Comparison of ENCODE assay signal across 12 cellular contexts in the genomic region with DNA sequence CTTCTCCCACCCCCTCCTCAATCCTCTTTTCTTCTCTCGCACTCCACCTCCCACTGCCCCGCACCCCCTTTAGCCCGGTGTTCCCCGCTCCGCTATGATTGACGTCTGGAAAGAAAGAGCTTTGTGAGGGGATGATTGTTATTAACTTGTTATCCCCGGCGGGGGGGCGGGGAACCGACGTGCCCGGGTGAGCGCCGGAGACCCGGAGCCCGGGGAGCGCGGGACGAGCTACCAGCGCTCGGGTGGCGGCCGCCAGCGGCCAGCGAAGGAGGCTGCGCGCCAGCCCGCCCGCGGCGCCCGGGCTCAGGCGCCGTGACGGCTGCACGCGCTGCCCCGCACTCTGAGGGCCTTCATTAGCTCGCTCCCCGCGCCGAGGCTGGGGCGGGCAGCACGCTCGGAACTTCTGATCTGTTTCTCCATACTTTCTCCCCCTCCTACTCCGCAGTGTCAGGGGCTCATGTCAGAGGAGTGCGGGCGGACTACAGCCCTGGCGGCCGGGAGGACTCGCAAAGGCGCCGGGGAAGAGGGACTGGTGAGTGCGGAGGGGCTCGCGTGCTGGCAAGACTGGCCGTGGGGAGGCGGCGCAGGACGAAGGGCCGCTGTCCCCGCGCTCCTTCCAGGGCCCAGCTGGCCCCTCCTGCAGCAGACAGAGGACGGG. TPM values are rescaled to one million over a fixed set of nuclear protein-coding genes. Genes with fewer than 3 reads are reported as not detected.
DNase-seq lines count a peak whose midpoint lies in the region; ATAC-seq and TF ChIP-seq lines count a peak whose summit lies in the region.
"Had no signal": no experiment of that assay in that cellular context is flagged by ENCODE, and none has a peak within 500 bp of the region (broad histone marks: within the 10 kb centered on the region; RNA-seq: fewer than 3 reads in every experiment).

No MANE protein-coding gene starts in this region.

- DNase-seq in DMS153 (lab: John Stamatoyannopoulos, UW) = peak; percentile 15
- DNase-seq in NCI-H1930 (lab: John Stamatoyannopoulos, UW) = peak; percentile 35 to 45
- no peak for DNase-seq in stimulated activated CD4-positive, alpha-beta T cell treated with anti-CD3 and anti-CD28 coated beads, Interleukin-15, amount 100 ng/mL, for 24 hours
- DNase-seq: activated CD4-positive, alpha-beta T cell treated with anti-CD3 and anti-CD28 coated beads for 36 hours; cerebellar nuclear complex; kidney; stimulated activated CD4-positive, alpha-beta T cell treated with anti-CD3 and anti-CD28 coated beads, Interleukin-4, amount 100 ng/mL, for 1 hour had no signal

- no peak for TF ChIP-seq POLR2A in gastroesophageal sphincter (IDR thresholded peaks at IDR 0.05)

- ATAC-seq in HG03571 (IDR thresholded peaks at IDR 0.05; ENCODE audit: unreplicated experiment) (no peak), HG03432 (IDR thresholded peaks at IDR 0.05; ENCODE audit: unreplicated experiment) (no peak), gastroesophageal sphincter (no peak)

- no peaks in the 10 kb centered on the region for H3K36me3 ChIP-seq in gastroesophageal sphincter

- peaks cover 99% of the 10 kb centered on the region for H3K27me3 ChIP-seq in gastroesophageal sphincter

- WGBS in gastroesophageal sphincter (ENCODE audit: low coverage in 1 of 2), 2 donors = no CpG with 5 or more reads among the region's 64 CpGs

- intact Hi-C loops in dendritic cell treated with granulocyte-macrophage colony-stimulating factor and Interleukin-4, amounts not matched to agents 40 ng/mL and 50 ng/mL, for 4 days (cut with micrococcal nuclease) = no loop called here

- H3K9me3 ChIP-seq in gastroesophageal sphincter = no peaks in the 10 kb centered on the region

- TF ChIP-seq CTCF in nephron (IDR thresholded peaks at IDR 0.05; ENCODE audit: unreplicated experiment in 3 of 3) (no peak), gastroesophageal sphincter (IDR thresholded peaks at IDR 0.05) (no peak)

- H3K4me1 Mint-ChIP-seq in dendritic cell treated with granulocyte-macrophage colony-stimulating factor and Interleukin-4, amounts not matched to agents 40 ng/mL and 50 ng/mL, for 4 days (ENCODE audit: low read depth) = peaks cover 10% of the 10 kb centered on the region
- peaks cover 36% of the 10 kb centered on the region for H3K4me1 Mint-ChIP-seq in nephron

- H3K27ac Mint-ChIP-seq in dendritic cell treated with granulocyte-macrophage colony-stimulating factor and Interleukin-4, amounts not matched to agents 40 ng/mL and 50 ng/mL, for 4 days = no peak overlapping the region
- no peak overlapping the region for H3K27ac Mint-ChIP-seq in nephron
- H3K27ac Mint-ChIP-seq: activated CD4-positive, alpha-beta T cell treated with anti-CD3 and anti-CD28 coated beads for 36 hours had no signal

- no peak overlapping the region for H3K27ac ChIP-seq in gastroesophageal sphincter

- H3K4me1 ChIP-seq in gastroesophageal sphincter = peaks cover 0 to 31% (median 13%) of the 10 kb centered on the region in 3 donors

- H3K4me3 Mint-ChIP-seq in dendritic cell treated with granulocyte-macrophage colony-stimulating factor and Interleukin-4, amounts not matched to agents 40 ng/mL and 50 ng/mL, for 4 days = peak overlapping the region; percentile 13
- peak overlapping the region; percentile 62 to 77 (median 70) for H3K4me3 Mint-ChIP-seq in nephron

- H3K27me3 Mint-ChIP-seq in dendritic cell treated with granulocyte-macrophage colony-stimulating factor and Interleukin-4, amounts not matched to agents 40 ng/mL and 50 ng/mL, for 4 days = peaks cover 75% of the 10 kb centered on the region
- H3K27me3 Mint-ChIP-seq in nephron (ENCODE audit: low read depth) = peaks cover 100% of the 10 kb centered on the region

- H3K9me3 Mint-ChIP-seq in dendritic cell treated with granulocyte-macrophage colony-stimulating factor and Interleukin-4, amounts not matched to agents 40 ng/mL and 50 ng/mL, for 4 days = no peaks in the 10 kb centered on the region
- no peaks in the 10 kb centered on the region for H3K9me3 Mint-ChIP-seq in nephron

- no peaks in the 10 kb centered on the region for H3K36me3 Mint-ChIP-seq in dendritic cell treated with granulocyte-macrophage colony-stimulating factor and Interleukin-4, amounts not matched to agents 40 ng/mL and 50 ng/mL, for 4 days (ENCODE audit: low read depth)
- no peaks in the 10 kb centered on the region for H3K36me3 Mint-ChIP-seq in nephron (ENCODE audit: low read depth)

- no peak for TF ChIP-seq EP300 in gastroesophageal sphincter (IDR thresholded peaks at IDR 0.05)

- H3K4me3 ChIP-seq in gastroesophageal sphincter = peak overlapping the region in 1 of 2 donors; percentile 41

RNA-seq across cellular contexts. Expression of gene LHX8, which starts 2.1 kb away (rescaled TPM):
- not detected for total RNA-seq in gastroesophageal sphincter
- total RNA-seq: activated CD4-positive, alpha-beta T cell treated with anti-CD3 and anti-CD28 coated beads for 36 hours; kidney had no signal
